ENCODE assay signal across 8 cellular contexts in genomic region chr5:368162-369084, GRCh38. TPM values are rescaled to one million over a fixed set of nuclear protein-coding genes. Genes with fewer than 3 reads are reported as not detected.
A peak's percentile ranks its signal among the peaks of the same experiment; 100 is the strongest.
DNase-seq lines count a peak whose midpoint lies in the region; ATAC-seq and TF ChIP-seq lines count a peak whose summit lies in the region.

No MANE protein-coding gene starts in this region.

- no peaks in the 10 kb centered on the region for H3K9me3 ChIP-seq in CD8-positive, alpha-beta T cell (ENCODE audit: low read length)

- no peak for ATAC-seq in CD8-positive, alpha-beta T cell
- ATAC-seq in GM19463 (IDR thresholded peaks at IDR 0.05; ENCODE audit: unreplicated experiment): peak; percentile 67
- peak; percentile 35 for ATAC-seq in HG03469 (IDR thresholded peaks at IDR 0.05; ENCODE audit: unreplicated experiment)
- ATAC-seq in activated naive CD8-positive, alpha-beta T cell treated with anti-CD3 and anti-CD28 coated beads, Interleukin-2, amount 50 U/mL, for 24 hours: peak; percentile 13
- ATAC-seq in naive thymus-derived CD8-positive, alpha-beta T cell: peak in 1 of 2 donors; percentile 55

- no peaks in the 10 kb centered on the region for H3K27me3 ChIP-seq in CD8-positive, alpha-beta T cell (ENCODE audit: insufficient read depth, low read length)

- peaks cover 20% of the 10 kb centered on the region for H3K4me1 Mint-ChIP-seq in CD8-positive, alpha-beta T cell (ENCODE audit: low read depth)
- H3K4me1 Mint-ChIP-seq in activated naive CD8-positive, alpha-beta T cell treated with anti-CD3 and anti-CD28 coated beads, Interleukin-2, amount 50 U/mL, for 24 hours: peaks cover 50% of the 10 kb centered on the region
- peaks cover 19 to 34% (median 28%) of the 10 kb centered on the region in 4 donors for H3K4me1 Mint-ChIP-seq in naive thymus-derived CD8-positive, alpha-beta T cell

- H3K36me3 Mint-ChIP-seq in CD8-positive, alpha-beta T cell: no peaks in the 10 kb centered on the region
- H3K36me3 Mint-ChIP-seq in activated naive CD8-positive, alpha-beta T cell treated with anti-CD3 and anti-CD28 coated beads, Interleukin-2, amount 50 U/mL, for 24 hours (ENCODE audit: low read depth): peaks cover 29% of the 10 kb centered on the region
- peaks cover 0 to 11% (median 2%) of the 10 kb centered on the region in 3 donors for H3K36me3 Mint-ChIP-seq in naive thymus-derived CD8-positive, alpha-beta T cell

- H3K4me3 Mint-ChIP-seq in CD8-positive, alpha-beta T cell: peak overlapping the region; percentile 8
- no peak overlapping the region for H3K4me3 Mint-ChIP-seq in activated naive CD8-positive, alpha-beta T cell treated with anti-CD3 and anti-CD28 coated beads, Interleukin-2, amount 50 U/mL, for 24 hours
- H3K4me3 Mint-ChIP-seq in naive thymus-derived CD8-positive, alpha-beta T cell: peak overlapping the region in 9 of 10 donors; percentile 4 to 75 (median 30)

- TF ChIP-seq CTCF in CD8-positive, alpha-beta T cell (IDR thresholded peaks at IDR 0.05): no peak

- peak in 2 of 7 experiments; percentile 10 to 46 for DNase-seq in CD8-positive, alpha-beta T cell
- peak; percentile 48 for DNase-seq in activated naive CD8-positive, alpha-beta T cell treated with anti-CD3 and anti-CD28 coated beads, Interleukin-2, amount 50 U/mL, for 24 hours
- peak in 1 of 10 donors; percentile 15 for DNase-seq in naive thymus-derived CD8-positive, alpha-beta T cell
- DNase-seq in G401 (ENCODE audit: low spot score) (no peak), kidney glomerular epithelial cell (lab: John Stamatoyannopoulos, UW) (no peak), DMS114 treated with DMSO at 0.1 percent for 48 hours (lab: John Stamatoyannopoulos, UW; ENCODE audit: unreplicated experiment) (no peak)

- POLR2A ChIA-PET in CD8-positive, alpha-beta T cell (lab: Charles Lee): interaction anchor here (0.7 to 1.7 kb wide), 4 partner anchors 10 to 25 kb away, joined by 3 to 4 read pairs (median 4); no protein-coding TSS in a partner anchor
- POLR2A ChIA-PET in naive thymus-derived CD8-positive, alpha-beta T cell (lab: Charles Lee): interaction anchor here (1.2 to 1.4 kb wide), 2 partner anchors 22 to 97 kb away, joined by 3 to 5 read pairs; partner anchors contain the start of gene PDCD6

- CTCF ChIA-PET in CD8-positive, alpha-beta T cell (lab: Charles Lee): no interaction called here

- H3K4me1 ChIP-seq in CD8-positive, alpha-beta T cell (ENCODE audit: insufficient read depth, low read length): peaks cover 30% of the 10 kb centered on the region

- H3K9me3 Mint-ChIP-seq in CD8-positive, alpha-beta T cell: peaks cover 6% of the 10 kb centered on the region
- peaks cover 16% of the 10 kb centered on the region for H3K9me3 Mint-ChIP-seq in activated naive CD8-positive, alpha-beta T cell treated with anti-CD3 and anti-CD28 coated beads, Interleukin-2, amount 50 U/mL, for 24 hours
- H3K9me3 Mint-ChIP-seq in naive thymus-derived CD8-positive, alpha-beta T cell: peaks cover 0 to 27% (median 13%) of the 10 kb centered on the region in 9 donors

- H3K27ac ChIP-seq in CD8-positive, alpha-beta T cell (ENCODE audit: low read depth, low read length): no peak overlapping the region

- H3K4me3 ChIP-seq in CD8-positive, alpha-beta T cell (ENCODE audit: low read depth, low read length): no peak overlapping the region

- in situ Hi-C loops in G401 (cut with HindIII; ENCODE audit: low sequenced_read_pairs): no loop called here

- H3K27ac Mint-ChIP-seq in CD8-positive, alpha-beta T cell: no peak overlapping the region
- peak overlapping the region; percentile 61 for H3K27ac Mint-ChIP-seq in activated naive CD8-positive, alpha-beta T cell treated with anti-CD3 and anti-CD28 coated beads, Interleukin-2, amount 50 U/mL, for 24 hours
- no peak overlapping the region for H3K27ac Mint-ChIP-seq in naive thymus-derived CD8-positive, alpha-beta T cell

- intact Hi-C loops in CD8-positive, alpha-beta T cell (cut with DNase I, micrococcal nuclease): no loop called here

- no peaks in the 10 kb centered on the region for H3K27me3 Mint-ChIP-seq in CD8-positive, alpha-beta T cell (ENCODE audit: low read depth)
- no peaks in the 10 kb centered on the region for H3K27me3 Mint-ChIP-seq in activated naive CD8-positive, alpha-beta T cell treated with anti-CD3 and anti-CD28 coated beads, Interleukin-2, amount 50 U/mL, for 24 hours
- H3K27me3 Mint-ChIP-seq in naive thymus-derived CD8-positive, alpha-beta T cell: peaks cover 0 to 4% (median 2%) of the 10 kb centered on the region in 5 donors

- no peaks in the 10 kb centered on the region for H3K36me3 ChIP-seq in CD8-positive, alpha-beta T cell (ENCODE audit: insufficient read depth, low read length)

RNA-seq across cellular contexts. Expression of gene AHRR, which starts 46.9 kb away (rescaled TPM):
- under 1 TPM; 0.14 to 0.22 TPM for total RNA-seq in CD8-positive, alpha-beta T cell
- 1 to 10 TPM; 5.8 to 7.6 TPM for total RNA-seq in naive thymus-derived CD8-positive, alpha-beta T cell
- under 1 TPM in 2 of 3 donors, not detected in 1; 0.11 to 0.23 TPM for polyA plus RNA-seq in naive thymus-derived CD8-positive, alpha-beta T cell
- 0.24 and 2.5 TPM in 2 replicates for total RNA-seq in G401 (2014; rRNA removed; shearing (Covaris generic))
